In genomic region chr15:66388057-66388363, GRCh38 we compare ENCODE assay signal across 7 cellular contexts. TPM values are rescaled to one million over a fixed set of nuclear protein-coding genes. Genes with fewer than 3 reads are reported as not detected.
A peak's percentile ranks its signal among the peaks of the same experiment; 100 is the strongest.
DNase-seq lines count a peak whose midpoint lies in the region; ATAC-seq and TF ChIP-seq lines count a peak whose summit lies in the region.

No MANE protein-coding gene starts in this region.

- no peak for ATAC-seq in stimulated activated effector memory CD8-positive, alpha-beta T cell treated with anti-CD3 and anti-CD28 coated beads, Interleukin-12 subunit alpha, Interleukin-12 subunit beta, amount 100 ng/mL, for 72 hours

- no peaks in the 10 kb centered on the region for H3K36me3 ChIP-seq in iPS DF 6.9 (ENCODE audit: control insufficient read depth, insufficient read depth, low read length)

- no peaks in the 10 kb centered on the region for H3K4me1 ChIP-seq in iPS DF 6.9 (ENCODE audit: control insufficient read depth, insufficient read depth, low read length)

- H3K27ac ChIP-seq in iPS DF 6.9 (ENCODE audit: low read length), result no peak overlapping the region

- H3K4me3 ChIP-seq in iPS DF 6.9 (ENCODE audit: low read length), result peak overlapping the region; percentile 78; the same call in 1 of the 2 replicates

- no CpG with 5 or more reads among the region's 3 CpGs for WGBS in iPS DF 6.9 (ENCODE audit: insufficient coverage, insufficient read length)

- peak overlapping the region; percentile 92 for H3K4me3 Mint-ChIP-seq in HFFc6
- peak overlapping the region; percentile 95 for H3K4me3 Mint-ChIP-seq in activated CD4-positive, alpha-beta memory T cell treated with anti-CD3 and anti-CD28 coated beads, Interleukin-2, amount 10 ng/mL, durations not matched to agents 7 days and 5 days
- peak overlapping the region; percentile 98 for H3K4me3 Mint-ChIP-seq in stimulated activated effector memory CD8-positive, alpha-beta T cell treated with anti-CD3 and anti-CD28 coated beads, Interleukin-12 subunit alpha, Interleukin-12 subunit beta, amount 100 ng/mL, for 72 hours

- TF ChIP-seq CTCF in HFFc6 (IDR thresholded peaks at IDR 0.05), result no peak; the same call in 1 of the 2 replicates

- CTCF ChIA-PET in activated CD4-positive, alpha-beta memory T cell treated with anti-CD3 and anti-CD28 coated beads, Interleukin-2, amount 10 ng/mL, durations not matched to agents 7 days and 5 days (lab: Charles Lee), result interaction anchor here (0.8 to 7.7 kb wide), 12 partner anchors 14 to 110 kb away, joined by 3 to 127 read pairs (median 6); partner anchors contain the start of genes SNAPC5 and TIPIN

- H3K9me3 Mint-ChIP-seq in HFFc6, result no peaks in the 10 kb centered on the region
- no peaks in the 10 kb centered on the region for H3K9me3 Mint-ChIP-seq in activated CD4-positive, alpha-beta memory T cell treated with anti-CD3 and anti-CD28 coated beads, Interleukin-2, amount 10 ng/mL, durations not matched to agents 7 days and 5 days
- H3K9me3 Mint-ChIP-seq in stimulated activated effector memory CD8-positive, alpha-beta T cell treated with anti-CD3 and anti-CD28 coated beads, Interleukin-12 subunit alpha, Interleukin-12 subunit beta, amount 100 ng/mL, for 72 hours, result no peaks in the 10 kb centered on the region

- H3K9me3 ChIP-seq in iPS DF 6.9 (ENCODE audit: control insufficient read depth, insufficient read depth, low read length), result no peaks in the 10 kb centered on the region

- POLR2A ChIA-PET in activated CD4-positive, alpha-beta memory T cell treated with anti-CD3 and anti-CD28 coated beads, Interleukin-2, amount 10 ng/mL, durations not matched to agents 7 days and 5 days (lab: Charles Lee), result interaction anchor here (0.7 to 7.0 kb wide), 19 partner anchors 12 to 1083 kb away, joined by 3 to 110 read pairs (median 4); partner anchors contain the start of genes DIS3L, RNU5B-1, RPL4 and SNAPC5

- H3K36me3 Mint-ChIP-seq in HFFc6 (ENCODE audit: low read depth), result peaks cover 17% of the 10 kb centered on the region
- peaks cover 36% of the 10 kb centered on the region for H3K36me3 Mint-ChIP-seq in activated CD4-positive, alpha-beta memory T cell treated with anti-CD3 and anti-CD28 coated beads, Interleukin-2, amount 10 ng/mL, durations not matched to agents 7 days and 5 days (ENCODE audit: low read depth)
- H3K36me3 Mint-ChIP-seq in stimulated activated effector memory CD8-positive, alpha-beta T cell treated with anti-CD3 and anti-CD28 coated beads, Interleukin-12 subunit alpha, Interleukin-12 subunit beta, amount 100 ng/mL, for 72 hours, result peaks cover 69% of the 10 kb centered on the region

- H3K27me3 ChIP-seq in iPS DF 6.9 (ENCODE audit: control insufficient read depth, insufficient read depth, low read length), result no peaks in the 10 kb centered on the region

- no peak for DNase-seq in HFFc6
- DNase-seq in activated CD4-positive, alpha-beta memory T cell treated with anti-CD3 and anti-CD28 coated beads, Interleukin-2, amount 10 ng/mL, durations not matched to agents 7 days and 5 days, result no peak
- DNase-seq in iPS DF 6.9 (ENCODE audit: low read depth, low spot score), result no peak
- no peak for DNase-seq in stimulated activated effector memory CD8-positive, alpha-beta T cell treated with anti-CD3 and anti-CD28 coated beads, Interleukin-12 subunit alpha, Interleukin-12 subunit beta, amount 100 ng/mL, for 72 hours (ENCODE audit: low spot score in 2 of 2)
- DNase-seq in NCI-H82 treated with DMSO at 0.1 percent for 48 hours (lab: John Stamatoyannopoulos, UW; ENCODE audit: unreplicated experiment), result no peak
- DNase-seq in NCI-H187 (lab: John Stamatoyannopoulos, UW), result no peak
- no peak for DNase-seq in posterior cingulate gyrus

- intact Hi-C loops in posterior cingulate gyrus (cut with DNase I), result no loop called here

- H3K27me3 Mint-ChIP-seq in HFFc6 (ENCODE audit: insufficient read depth), result no peaks in the 10 kb centered on the region; the same call in 1 of the 2 replicates
- no peaks in the 10 kb centered on the region for H3K27me3 Mint-ChIP-seq in activated CD4-positive, alpha-beta memory T cell treated with anti-CD3 and anti-CD28 coated beads, Interleukin-2, amount 10 ng/mL, durations not matched to agents 7 days and 5 days

- peak overlapping the region; percentile 86 for H3K27ac Mint-ChIP-seq in HFFc6
- H3K27ac Mint-ChIP-seq in activated CD4-positive, alpha-beta memory T cell treated with anti-CD3 and anti-CD28 coated beads, Interleukin-2, amount 10 ng/mL, durations not matched to agents 7 days and 5 days, result peak overlapping the region; percentile 87
- peak overlapping the region; percentile 97 for H3K27ac Mint-ChIP-seq in stimulated activated effector memory CD8-positive, alpha-beta T cell treated with anti-CD3 and anti-CD28 coated beads, Interleukin-12 subunit alpha, Interleukin-12 subunit beta, amount 100 ng/mL, for 72 hours

- H3K4me1 Mint-ChIP-seq in HFFc6 (ENCODE audit: low read depth), result peaks cover 51% of the 10 kb centered on the region
- H3K4me1 Mint-ChIP-seq in activated CD4-positive, alpha-beta memory T cell treated with anti-CD3 and anti-CD28 coated beads, Interleukin-2, amount 10 ng/mL, durations not matched to agents 7 days and 5 days, result peaks cover 62% of the 10 kb centered on the region
- peaks cover 60% of the 10 kb centered on the region for H3K4me1 Mint-ChIP-seq in stimulated activated effector memory CD8-positive, alpha-beta T cell treated with anti-CD3 and anti-CD28 coated beads, Interleukin-12 subunit alpha, Interleukin-12 subunit beta, amount 100 ng/mL, for 72 hours

RNA-seq across cellular contexts. Expression of gene MAP2K1, which starts 1.3 kb away (rescaled TPM):
- 10 to 100 TPM; 45.2 to 64.7 (median 49.5) TPM for total RNA-seq in HFFc6 (2021; fragmentation: NEBNext Ultra II Directional; extraction: Animal tissue kit (Norgen Biotek cat#: 25700))
- 10 to 100 TPM; 87.6 to 89.0 TPM for total RNA-seq in activated CD4-positive, alpha-beta memory T cell treated with anti-CD3 and anti-CD28 coated beads, Interleukin-2, amount 10 ng/mL, durations not matched to agents 7 days and 5 days

RNA-seq across cellular contexts. Expression of gene TIPIN, which starts 31.5 kb away (rescaled TPM):
- 10 to 100 TPM in 5 of 6 experiments, 1 to 10 TPM in 1; 7.8 to 15.7 (median 14.4) TPM for total RNA-seq in HFFc6 (2021; fragmentation: NEBNext Ultra II Directional; extraction: Animal tissue kit (Norgen Biotek cat#: 25700))
- 10 to 100 TPM; 27.2 to 28.9 TPM for total RNA-seq in activated CD4-positive, alpha-beta memory T cell treated with anti-CD3 and anti-CD28 coated beads, Interleukin-2, amount 10 ng/mL, durations not matched to agents 7 days and 5 days
